Comparison of ENCODE assay signal across 19 cellular contexts in the genomic region with DNA sequence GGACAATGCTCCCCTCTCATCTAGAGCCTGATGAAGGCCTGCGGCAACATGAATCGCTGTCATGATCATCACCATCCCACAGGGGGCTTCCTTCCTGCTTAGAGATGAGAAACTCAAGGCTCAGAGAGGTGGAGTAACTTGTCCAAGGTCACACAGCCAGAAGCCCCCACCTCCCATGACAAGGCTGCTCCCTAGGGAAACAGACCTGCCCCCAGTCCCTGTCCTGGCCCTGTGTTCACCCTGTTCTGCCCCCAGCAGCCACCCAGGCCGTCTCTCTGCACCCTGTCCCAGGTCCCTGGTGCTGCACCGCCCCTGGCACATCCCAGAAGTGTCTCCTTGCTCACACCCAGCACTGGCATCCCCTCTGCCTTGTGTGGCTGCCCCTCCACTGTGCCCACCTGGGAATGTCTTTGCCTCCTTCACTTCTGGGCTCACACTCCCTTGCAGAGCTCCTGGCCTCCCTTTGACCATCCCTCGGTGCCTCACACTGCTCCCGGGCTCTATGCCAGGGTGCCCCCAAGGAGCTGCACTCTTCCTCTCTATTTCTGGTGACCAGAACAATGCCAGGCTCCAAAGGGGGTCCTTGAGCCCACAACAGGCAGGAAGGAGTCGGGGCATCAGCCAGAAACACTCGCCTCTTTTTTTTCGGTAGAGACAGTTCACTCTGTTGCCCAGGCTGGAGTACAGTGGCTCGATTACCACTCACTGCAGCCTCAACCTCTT.
DNase-seq lines count a peak whose midpoint lies in the region; ATAC-seq and TF ChIP-seq lines count a peak whose summit lies in the region.
"Had no signal": no experiment of that assay in that cellular context is flagged by ENCODE, and none has a peak within 500 bp of the region (broad histone marks: within the 10 kb centered on the region; RNA-seq: fewer than 3 reads in every experiment).

No MANE protein-coding gene starts in this region.

- H3K4me3 Mint-ChIP-seq in stimulated activated naive CD8-positive, alpha-beta T cell treated with anti-CD3 and anti-CD28 coated beads, Interleukin-15, Interleukin-2, amounts not matched to agents 100 ng/mL and 50 ng/mL, for 24 hours: peak overlapping the region; percentile 47
- H3K4me3 Mint-ChIP-seq in T-cell: peak overlapping the region; percentile 63 to 89 (median 65)
- peak overlapping the region; percentile 66 for H3K4me3 Mint-ChIP-seq in central memory CD8-positive, alpha-beta T cell
- H3K4me3 Mint-ChIP-seq: nephron had no signal

- peaks cover 99% of the 10 kb centered on the region for H3K4me1 Mint-ChIP-seq in stimulated activated naive CD8-positive, alpha-beta T cell treated with anti-CD3 and anti-CD28 coated beads, Interleukin-15, Interleukin-2, amounts not matched to agents 100 ng/mL and 50 ng/mL, for 24 hours (ENCODE audit: low read depth)
- H3K4me1 Mint-ChIP-seq in T-cell: peaks cover 99 to 100% (median 100%) of the 10 kb centered on the region in 3 donors
- H3K4me1 Mint-ChIP-seq in central memory CD8-positive, alpha-beta T cell: peaks cover 93% of the 10 kb centered on the region

- whole genome bisulfite sequencing in tibial nerve, 2 donors: 70 to 76% methylated on average over 10 of the region's 10 CpGs

- H3K4me3 ChIP-seq in tibial nerve: no peak overlapping the region
- H3K4me3 ChIP-seq: HAP-1, left ventricle myocardium inferior, SJCRH30 had no signal

- H3K27ac Mint-ChIP-seq in stimulated activated naive CD8-positive, alpha-beta T cell treated with anti-CD3 and anti-CD28 coated beads, Interleukin-15, Interleukin-2, amounts not matched to agents 100 ng/mL and 50 ng/mL, for 24 hours: peak overlapping the region; percentile 98
- H3K27ac Mint-ChIP-seq in T-cell: peak overlapping the region; percentile 97 to 99
- H3K27ac Mint-ChIP-seq in central memory CD8-positive, alpha-beta T cell (ENCODE audit: low read depth): peak overlapping the region; percentile 94
- H3K27ac Mint-ChIP-seq: nephron had no signal

- H3K27me3 Mint-ChIP-seq in stimulated activated naive CD8-positive, alpha-beta T cell treated with anti-CD3 and anti-CD28 coated beads, Interleukin-15, Interleukin-2, amounts not matched to agents 100 ng/mL and 50 ng/mL, for 24 hours: no peaks in the 10 kb centered on the region
- no peaks in the 10 kb centered on the region for H3K27me3 Mint-ChIP-seq in T-cell
- H3K27me3 Mint-ChIP-seq in central memory CD8-positive, alpha-beta T cell: no peaks in the 10 kb centered on the region

- no peak for TF ChIP-seq CTCF in tibial nerve (IDR thresholded peaks at IDR 0.05)

- TF ChIP-seq EP300 in tibial nerve (IDR thresholded peaks at IDR 0.05): no peak

- CTCF ChIA-PET in T-cell (lab: Charles Lee): interaction anchor here in 1 of 2 donors (1.5 kb wide), 1 partner anchor 64 kb away, joined by 3 read pairs; no protein-coding TSS in a partner anchor

- no peak overlapping the region for H3K27ac ChIP-seq in tibial nerve
- H3K27ac ChIP-seq: C4-2B, left ventricle myocardium inferior, SJCRH30, VCaP had no signal

- DNase-seq in stimulated activated naive CD8-positive, alpha-beta T cell treated with anti-CD3 and anti-CD28 coated beads, Interleukin-15, Interleukin-2, amounts not matched to agents 100 U/mL and 50 U/mL, for 24 hours: no peak
- DNase-seq in T-cell (peak in 18 of 34 experiments; percentile 21 to 58 (median 40)), GM03348 (ENCODE audit: low spot score) (no peak), SKM-1 treated with dmso at 0.1 percent for 144 hours (lab: John Stamatoyannopoulos, UW; ENCODE audit: unreplicated experiment) (no peak), tibial nerve (ENCODE audit: low spot score in 2 of 2) (no peak), left cardiac atrium (no peak)
- DNase-seq in central memory CD8-positive, alpha-beta T cell (ENCODE audit: low spot score in 2 of 2): no peak
- DNase-seq: activated gamma-delta T cell treated with Interleukin-2 at 50 U/mL for 16 hours; Kasumi-1; left ventricle myocardium inferior; NCI-H2081 treated with DMSO at 0.1 percent for 48 hours; NK-92 treated with Interleukin-12 subunit alpha and Interleukin-12 subunit beta, amount 100 ng/mL, for 24 hours had no signal

- no peak for ATAC-seq in stimulated activated naive CD8-positive, alpha-beta T cell treated with anti-CD3 and anti-CD28 coated beads, Interleukin-15, Interleukin-2, amounts not matched to agents 100 U/mL and 50 U/mL, for 24 hours
- peak in 3 of 4 experiments; percentile 24 to 35 (median 24) for ATAC-seq in T-cell (replicated peaks in 1 of 4)
- no peak for ATAC-seq in central memory CD8-positive, alpha-beta T cell (replicated peaks; ENCODE audit: extremely low read depth, poor library complexity, severe bottlenecking)
- ATAC-seq in left cardiac atrium: no peak
- ATAC-seq: sciatic nerve had no signal

- no peak for TF ChIP-seq POLR2A in tibial nerve (IDR thresholded peaks at IDR 0.05)

- no peaks in the 10 kb centered on the region for H3K27me3 ChIP-seq in tibial nerve
- H3K27me3 ChIP-seq: SJCRH30 had no signal

- peaks cover 36% of the 10 kb centered on the region for H3K36me3 Mint-ChIP-seq in stimulated activated naive CD8-positive, alpha-beta T cell treated with anti-CD3 and anti-CD28 coated beads, Interleukin-15, Interleukin-2, amounts not matched to agents 100 ng/mL and 50 ng/mL, for 24 hours (ENCODE audit: low read depth)
- H3K36me3 Mint-ChIP-seq in T-cell: peaks cover 42% of the 10 kb centered on the region
- H3K36me3 Mint-ChIP-seq in central memory CD8-positive, alpha-beta T cell (ENCODE audit: insufficient read depth): peaks cover 61% of the 10 kb centered on the region

- no peaks in the 10 kb centered on the region for H3K9me3 Mint-ChIP-seq in stimulated activated naive CD8-positive, alpha-beta T cell treated with anti-CD3 and anti-CD28 coated beads, Interleukin-15, Interleukin-2, amounts not matched to agents 100 ng/mL and 50 ng/mL, for 24 hours
- no peaks in the 10 kb centered on the region for H3K9me3 Mint-ChIP-seq in T-cell
- no peaks in the 10 kb centered on the region for H3K9me3 Mint-ChIP-seq in central memory CD8-positive, alpha-beta T cell
- H3K9me3 Mint-ChIP-seq: nephron had no signal

- POLR2A ChIA-PET in T-cell (lab: Charles Lee): interaction anchor here in 1 of 2 donors (0.6 kb wide), 1 partner anchor 64 kb away, joined by 5 read pairs; no protein-coding TSS in a partner anchor

- H3K36me3 ChIP-seq in tibial nerve: no peaks in the 10 kb centered on the region
- H3K36me3 ChIP-seq: HAP-1, left ventricle myocardium inferior, SJCRH30 had no signal

- intact Hi-C loops in left cardiac atrium (cut with DNase I): no loop called here

- no peaks in the 10 kb centered on the region for H3K9me3 ChIP-seq in tibial nerve
- H3K9me3 ChIP-seq: HAP-1, left ventricle myocardium inferior, SJCRH30 had no signal

- no peaks in the 10 kb centered on the region for H3K4me1 ChIP-seq in tibial nerve
- H3K4me1 ChIP-seq: HAP-1 had no signal

Comparison
In these comparisons a context has a peak if more than half of its experiments do, and no peak if none do; other contexts are left out.
1. ATAC-seq: peak in T-cell (3 of 4); none in stimulated activated naive CD8-positive, alpha-beta T cell treated with anti-CD3 and anti-CD28 coated beads, Interleukin-15, Interleukin-2, amounts not matched to agents 100 U/mL and 50 U/mL, for 24 hours (single experiment), central memory CD8-positive, alpha-beta T cell (single experiment) and left cardiac atrium (0 of 2).
2. DNase-seq: peak in T-cell (18 of 34); none in stimulated activated naive CD8-positive, alpha-beta T cell treated with anti-CD3 and anti-CD28 coated beads, Interleukin-15, Interleukin-2, amounts not matched to agents 100 U/mL and 50 U/mL, for 24 hours (single experiment), central memory CD8-positive, alpha-beta T cell (0 of 2), GM03348 (single experiment), SKM-1 treated with dmso at 0.1 percent for 144 hours (single experiment), tibial nerve (0 of 2) and left cardiac atrium (single experiment).
3. Peak in every context shown above with its lines, with median percentiles within 50 percentile points of each other: H3K27ac Mint-ChIP-seq and H3K4me3 Mint-ChIP-seq.